Comparison of ENCODE assay signal across 9 cellular contexts in the genomic region with DNA sequence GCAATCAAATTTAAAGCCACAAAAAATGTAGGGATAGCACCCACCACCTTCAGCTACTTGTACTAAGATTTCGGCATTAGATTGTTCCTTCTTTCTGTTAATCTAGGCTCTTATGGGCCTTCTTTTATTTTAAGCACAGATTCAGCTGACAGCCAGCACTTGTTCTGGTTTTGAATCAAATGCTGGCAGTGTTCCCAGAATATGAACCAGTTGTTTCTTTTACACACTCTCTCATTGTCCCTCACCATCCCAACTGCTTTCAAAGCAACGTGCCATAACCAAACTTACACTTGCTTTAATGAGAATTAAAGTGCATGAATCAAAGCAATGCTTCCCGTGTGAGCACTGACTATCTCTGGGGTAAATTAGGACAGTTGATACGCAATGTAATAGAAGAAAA.
DNase-seq lines count a peak whose midpoint lies in the region; ATAC-seq, FAIRE-seq and TF ChIP-seq lines count a peak whose summit lies in the region.
"Had no signal": no experiment of that assay in that cellular context is flagged by ENCODE, and none has a peak within 500 bp of the region (broad histone marks: within the 10 kb centered on the region; RNA-seq: fewer than 3 reads in every experiment).

No MANE protein-coding gene starts in this region.

- no peak overlapping the region for H3K4me3 Mint-ChIP-seq in mesothelial cell of epicardium
- H3K4me3 Mint-ChIP-seq in activated T-cell treated with anti-CD3 and anti-CD28 coated beads, Interleukin-2, amount 50 U/mL, for 4 hours = no peak overlapping the region

- H3K4me3 ChIP-seq in cardiac fibroblast (replicated peaks in 1 of 2; ENCODE audit: low read depth in 2 of 2, low read length in 2 of 2) = no peak overlapping the region
- H3K4me3 ChIP-seq: Peyer's patch had no signal

- no peaks in the 10 kb centered on the region for H3K36me3 Mint-ChIP-seq in mesothelial cell of epicardium
- H3K36me3 Mint-ChIP-seq in activated T-cell treated with anti-CD3 and anti-CD28 coated beads, Interleukin-2, amount 50 U/mL, for 4 hours (ENCODE audit: insufficient read depth) = no peaks in the 10 kb centered on the region

- H3K27ac Mint-ChIP-seq in mesothelial cell of epicardium = peak overlapping the region; percentile 68

- no peak for ATAC-seq in activated T-cell treated with anti-CD3 and anti-CD28 coated beads, Interleukin-2, amount 50 U/mL, for 4 hours
- no peak for ATAC-seq in GM21619 (IDR thresholded peaks at IDR 0.05; ENCODE audit: unreplicated experiment)

- H3K27me3 Mint-ChIP-seq in mesothelial cell of epicardium (ENCODE audit: low read depth) = no peaks in the 10 kb centered on the region
- H3K27me3 Mint-ChIP-seq in activated T-cell treated with anti-CD3 and anti-CD28 coated beads, Interleukin-2, amount 50 U/mL, for 4 hours (ENCODE audit: low read depth) = no peaks in the 10 kb centered on the region

- TF ChIP-seq POLR2A in GM12891 (IDR thresholded peaks at IDR 0.05; ENCODE audit: low read depth, low read length) = no peak

- no peak for TF ChIP-seq CTCF in cardiac fibroblast (IDR thresholded peaks at IDR 0.05; ENCODE audit: low read depth, low read length)
- no peak for TF ChIP-seq CTCF in mesothelial cell of epicardium (IDR thresholded peaks at IDR 0.05; ENCODE audit: unreplicated experiment)

- peak; percentile 71 for DNase-seq in DMS 273 (lab: John Stamatoyannopoulos, UW; ENCODE audit: unreplicated experiment)
- peak; percentile 34 to 78 for DNase-seq in NCI-H2081 (lab: John Stamatoyannopoulos, UW)
- DNase-seq in cardiac fibroblast (ENCODE audit: low read depth in 2 of 2) = peak; percentile 62 to 70
- no peak for DNase-seq in mesothelial cell of epicardium (ENCODE audit: low spot score in 2 of 2, unreplicated experiment in 2 of 2)
- no peak for DNase-seq in activated T-cell treated with anti-CD3 and anti-CD28 coated beads, Interleukin-2, amount 50 U/mL, for 4 hours
- DNase-seq in GM12891 (ENCODE audit: insufficient read length, low spot score) = no peak
- DNase-seq in kidney tubule cell (ENCODE audit: low spot score) = no peak
- DNase-seq: Peyer's patch had no signal

- H3K9me3 Mint-ChIP-seq in mesothelial cell of epicardium = no peaks in the 10 kb centered on the region
- peaks cover 13% of the 10 kb centered on the region for H3K9me3 Mint-ChIP-seq in activated T-cell treated with anti-CD3 and anti-CD28 coated beads, Interleukin-2, amount 50 U/mL, for 4 hours

- no peak for FAIRE-seq in GM12891 (lab: Jason Lieb, UNC)

- H3K4me1 Mint-ChIP-seq in mesothelial cell of epicardium = peaks cover 19% of the 10 kb centered on the region
- no peaks in the 10 kb centered on the region for H3K4me1 Mint-ChIP-seq in activated T-cell treated with anti-CD3 and anti-CD28 coated beads, Interleukin-2, amount 50 U/mL, for 4 hours (ENCODE audit: low read depth)

TF ChIP-seq in GM12891, 5 proteins besides CTCF, POLR2A, EP300 and RAD21:
- no peak for TF ChIP-seq POLR2AphosphoS5 (IDR thresholded peaks at IDR 0.05; ENCODE audit: low read depth, low read length)
- no peak for TF ChIP-seq SPI1 (IDR thresholded peaks at IDR 0.05; ENCODE audit: low read depth, low read length)
- no peak for TF ChIP-seq TAF1 (IDR thresholded peaks at IDR 0.05; ENCODE audit: low read depth, low read length)
- no peak for TF ChIP-seq PAX5 (IDR thresholded peaks at IDR 0.05; ENCODE audit: insufficient read depth, low read length, severe bottlenecking)
- TF ChIP-seq POU2F2 (IDR thresholded peaks at IDR 0.05; ENCODE audit: low read depth, low read length) = no peak
TF ChIP-seq in GM12891: peak in this region for 0.

Comparison
In these comparisons a context has a peak if more than half of its experiments do, and no peak if none do; other contexts are left out.
1. DNase-seq: peak in DMS 273 (single experiment), NCI-H2081 (2 of 2) and cardiac fibroblast (2 of 2); none in mesothelial cell of epicardium (0 of 2), activated T-cell treated with anti-CD3 and anti-CD28 coated beads, Interleukin-2, amount 50 U/mL, for 4 hours (single experiment), GM12891 (single experiment) and kidney tubule cell (single experiment).